ENCODE assay signal across 8 cellular contexts in genomic region chr3:158109804-158110657, GRCh38. TPM values are rescaled to one million over a fixed set of nuclear protein-coding genes. Genes with fewer than 3 reads are reported as not detected.
DNase-seq lines count a peak whose midpoint lies in the region; ATAC-seq, FAIRE-seq and TF ChIP-seq lines count a peak whose summit lies in the region.

Gene RSRC1, plus strand, starts transcription at chr3:158110089. Its CDS starts 12,016 bp downstream, at chr3:158122105.

- POLR2A ChIA-PET in endothelial cell of umbilical vein (lab: Charles Lee), result interaction anchor here (0.5 to 1.3 kb wide), 3 partner anchors 10 to 683 kb away, joined by 3 to 4 read pairs (median 3); no protein-coding TSS in a partner anchor

- H3K27me3 ChIP-seq in HUES48 (ENCODE audit: control insufficient read depth, insufficient read depth, low read length) (peaks cover 47% of the 10 kb centered on the region), OCI-LY1 (ENCODE audit: insufficient read depth, low read length) (peaks cover 5% of the 10 kb centered on the region; the same call in 1 of the 2 replicates), endothelial cell of umbilical vein (ENCODE audit: control insufficient read depth in 2 of 2, insufficient read depth in 2 of 2, low read length in 2 of 2) (peaks cover 23 to 46% of the 10 kb centered on the region in 2 experiments), mononuclear cell (ENCODE audit: insufficient read depth, low read length) (peaks cover 38% of the 10 kb centered on the region)

- TSS peak; percentile 43 for BruUV-seq in endothelial cell of umbilical vein (replicated peaks; lab: Mats Ljungman, UMichigan)

- intact Hi-C loops in endothelial cell of umbilical vein (cut with micrococcal nuclease), result loop anchor here (5.0 to 10.0 kb wide), 2 partner anchors 535 to 578 kb away; partner anchors contain the start of gene GFM1

- H3K27ac ChIP-seq in HUES48 (ENCODE audit: low read depth, low read length) (peak within 1 kb of the TSS; percentile 94), OCI-LY1 (ENCODE audit: low read depth, low read length, poor library complexity, severe bottlenecking) (peak within 1 kb of the TSS; percentile 88), endothelial cell of umbilical vein (ENCODE audit: insufficient read depth, low read depth, low read length) (peak within 1 kb of the TSS; percentile 9)

- peak within 1 kb of the TSS; percentile 88 for H3K4me2 ChIP-seq in OCI-LY1 (ENCODE audit: low read length)
- peak within 1 kb of the TSS; percentile 98 for H3K4me2 ChIP-seq in endothelial cell of umbilical vein (ENCODE audit: insufficient read depth, low read length)

- TF ChIP-seq CTCF in OCI-LY1 (IDR thresholded peaks at IDR 0.05; ENCODE audit: low read length) (no peak; the same call in 1 of the 2 replicates), endothelial cell of umbilical vein (IDR thresholded peaks at IDR 0.05; ENCODE audit: extremely low read depth in 1 of 2, insufficient read depth in 1 of 2, low read depth in 1 of 2, low read length in 2 of 2) (no peak)

- H3K79me2 ChIP-seq in OCI-LY1 (ENCODE audit: insufficient read depth, low read length) (peaks cover 24% of the 10 kb centered on the region), endothelial cell of umbilical vein (ENCODE audit: control insufficient read depth, insufficient read depth, low read length) (no peaks in the 10 kb centered on the region)

- peak within 1 kb of the TSS; percentile 97 for H3K4me3 ChIP-seq in HUES48 (ENCODE audit: low read depth, low read length)
- H3K4me3 ChIP-seq in OCI-LY1 (ENCODE audit: low read depth, low read length, poor library complexity, severe bottlenecking), result peak within 1 kb of the TSS; percentile 73
- H3K4me3 ChIP-seq in endothelial cell of umbilical vein (replicated peaks in 1 of 3; ENCODE audit: insufficient read depth in 1 of 3, low read depth in 1 of 3, low read length in 3 of 3), result peak within 1 kb of the TSS; percentile 75 to 95 (median 83)
- peak within 1 kb of the TSS; percentile 81 for H3K4me3 ChIP-seq in mononuclear cell (ENCODE audit: low read length)

- peak; percentile 74 for TF ChIP-seq POLR2A in endothelial cell of umbilical vein (IDR thresholded peaks at IDR 0.05; ENCODE audit: low read depth, low read length)

- no peaks in the 10 kb centered on the region for H3K36me3 ChIP-seq in HUES48 (ENCODE audit: control insufficient read depth, insufficient read depth, low read length)
- H3K36me3 ChIP-seq in OCI-LY1 (ENCODE audit: insufficient read depth, low read length), result no peaks in the 10 kb centered on the region
- H3K36me3 ChIP-seq in endothelial cell of umbilical vein (ENCODE audit: control insufficient read depth in 2 of 2, extremely low read depth in 1 of 2, insufficient read depth in 2 of 2, low read length in 2 of 2), result no peaks in the 10 kb centered on the region

- H3K9me1 ChIP-seq in endothelial cell of umbilical vein (replicated peaks; ENCODE audit: control insufficient read depth, extremely low read depth, insufficient read depth, low read length), result no peaks in the 10 kb centered on the region

- dilution Hi-C loops in endothelial cell of umbilical vein (cut with MboI; ENCODE audit: extremely low pct_ligation_motif_present, low sequenced_read_pairs), result no loop called here

- H3F3A ChIP-seq in OCI-LY1 (ENCODE audit: insufficient read depth, low read length), result no peaks in the 10 kb centered on the region

- CTCF ChIA-PET in endothelial cell of umbilical vein (lab: Charles Lee), result interaction anchor here (0.7 to 2.8 kb wide), 9 partner anchors 9 to 618 kb away, joined by 3 to 13 read pairs (median 4); no protein-coding TSS in a partner anchor

- FAIRE-seq in endothelial cell of umbilical vein (lab: Jason Lieb, UNC), result peak; percentile 80

- H3K9ac ChIP-seq in HUES48 (ENCODE audit: low read depth, low read length) (peak within 1 kb of the TSS; percentile 88), OCI-LY1 (ENCODE audit: low read length) (peak within 1 kb of the TSS; percentile 76), endothelial cell of umbilical vein (replicated peaks; ENCODE audit: extremely low read depth, insufficient read depth, low read length) (peak within 1 kb of the TSS; percentile 87)

- no peaks in the 10 kb centered on the region for H4K20me1 ChIP-seq in OCI-LY1 (ENCODE audit: insufficient read depth, low read length)
- H4K20me1 ChIP-seq in endothelial cell of umbilical vein (replicated peaks; ENCODE audit: control insufficient read depth, extremely low read depth, insufficient read depth, low read length), result no peaks in the 10 kb centered on the region

- H3K4me1 ChIP-seq in HUES48 (ENCODE audit: control insufficient read depth, insufficient read depth, low read length) (peaks cover 23% of the 10 kb centered on the region), OCI-LY1 (ENCODE audit: insufficient read depth, low read length, severe bottlenecking) (peaks cover 54% of the 10 kb centered on the region), endothelial cell of umbilical vein (ENCODE audit: control insufficient read depth, extremely low read depth, insufficient read depth, low read length) (peaks cover 12% of the 10 kb centered on the region), mononuclear cell (ENCODE audit: insufficient read depth, low read length) (peaks cover 47% of the 10 kb centered on the region)

- H3K9me3 ChIP-seq in HUES48 (ENCODE audit: control insufficient read depth, insufficient read depth, low read length) (no peaks in the 10 kb centered on the region), OCI-LY1 (ENCODE audit: low read length) (no peaks in the 10 kb centered on the region), endothelial cell of umbilical vein (replicated peaks; ENCODE audit: control insufficient read depth, insufficient read depth, low read length) (no peaks in the 10 kb centered on the region), mononuclear cell (ENCODE audit: low read depth, low read length) (no peaks in the 10 kb centered on the region)

- no peaks in the 10 kb centered on the region for H3K9me2 ChIP-seq in OCI-LY1 (ENCODE audit: low read depth, low read length)

- DNase-seq in COR-L47 (lab: John Stamatoyannopoulos, UW) (peak; percentile 94), endothelial cell of umbilical vein (ENCODE audit: low read depth, low spot score) (peak; percentile 89)
- DNase-seq in activated CD8-positive, alpha-beta memory T cell treated with anti-CD3 and anti-CD28 coated beads, Interleukin-2, amount 50 U/mL, for 4 hours, result peak; percentile 73
- peak; percentile 59 to 66 for DNase-seq in stimulated activated CD8-positive, alpha-beta memory T cell treated with anti-CD3 and anti-CD28 coated beads, Interleukin-2, amount 100 ng/mL, for 48 hours (ENCODE audit: low read depth in 2 of 2)

- ATAC-seq in GM21423 (IDR thresholded peaks at IDR 0.05; ENCODE audit: unreplicated experiment), result peak; percentile 80

- H2AFZ ChIP-seq in OCI-LY1 (ENCODE audit: low read length), result peak within 1 kb of the TSS; percentile 73
- H2AFZ ChIP-seq in endothelial cell of umbilical vein (ENCODE audit: low read depth, low read length), result peak within 1 kb of the TSS; percentile 89

TF ChIP-seq in endothelial cell of umbilical vein, 7 proteins besides CTCF, POLR2A, EP300 and RAD21:
- peak; percentile 20 for TF ChIP-seq MAX (IDR thresholded peaks at IDR 0.05; ENCODE audit: insufficient read depth, insufficient read length)
- TF ChIP-seq MYC (IDR thresholded peaks at IDR 0.05; ENCODE audit: low read depth, low read length), result no peak
- TF ChIP-seq JUN (IDR thresholded peaks at IDR 0.05; ENCODE audit: borderline replicate concordance, insufficient read depth, insufficient read length, low read depth), result no peak
- no peak for TF ChIP-seq GATA2 (IDR thresholded peaks at IDR 0.05; ENCODE audit: insufficient read depth, insufficient read length, low read depth, low read length)
- TF ChIP-seq FOS (IDR thresholded peaks at IDR 0.05; ENCODE audit: borderline replicate concordance, insufficient read depth, low read length), result no peak
- peak; percentile 61 for TF ChIP-seq POLR2AphosphoS5 (IDR thresholded peaks at IDR 0.05; ENCODE audit: insufficient read depth, low read depth, low read length)
- no peak for TF ChIP-seq EZH2 (IDR thresholded peaks at IDR 0.05; ENCODE audit: borderline replicate concordance, low read depth, low read length, severe bottlenecking)

RNA-seq across cellular contexts. Expression of gene RSRC1, which starts in this region (rescaled TPM):
- total RNA-seq in endothelial cell of umbilical vein (24.8 and 25.4 TPM in 2 replicates), mononuclear cell (36.1 TPM)
- polyA plus RNA-seq in endothelial cell of umbilical vein, result 1.2 and 1.8 TPM in 2 replicates
- 3.1 and 4.1 TPM in 2 replicates for polyA plus RNA-seq in endothelial cell of umbilical vein (2011; cell fraction: cytosol; rRNA removed)
- 6.4 and 10.1 TPM in 2 replicates for polyA plus RNA-seq in endothelial cell of umbilical vein (2011; cell fraction: nucleus; rRNA removed)
- polyA plus RNA-seq in endothelial cell of umbilical vein (2012), result 16.1 and 18.0 TPM in 2 replicates
- polyA minus RNA-seq in endothelial cell of umbilical vein, result 6.5 and 7.8 TPM in 2 replicates
- 16.3 TPM for polyA minus RNA-seq in endothelial cell of umbilical vein (2011; cell fraction: cytosol; rRNA and poly(A)+ RNA removed)
- 32.5 and 35.6 TPM in 2 replicates for polyA minus RNA-seq in endothelial cell of umbilical vein (2011; cell fraction: nucleus; rRNA and poly(A)+ RNA removed)

Comparison
In these comparisons a context has a peak if more than half of its experiments do, and no peak if none do; other contexts are left out.
1. Peak in every context shown above with its lines: DNase-seq, ATAC-seq, H3K4me3 ChIP-seq and H3K27ac ChIP-seq.
2. H3K27ac ChIP-seq: peak in every context shown above with its lines; median percentile 94 in HUES48; 88 in OCI-LY1; 9 in endothelial cell of umbilical vein.